In genomic region chr2:136765256-136765735, GRCh38 we compare ENCODE assay signal across 9 cellular contexts. TPM values are rescaled to one million over a fixed set of nuclear protein-coding genes. Genes with fewer than 3 reads are reported as not detected.
DNase-seq lines count a peak whose midpoint lies in the region; ATAC-seq and TF ChIP-seq lines count a peak whose summit lies in the region.
"Had no signal": no experiment of that assay in that cellular context is flagged by ENCODE, and none has a peak within 500 bp of the region (broad histone marks: within the 10 kb centered on the region; RNA-seq: fewer than 3 reads in every experiment).

TSS of gene THSD7B (plus strand) at chr2:136765545. CDS start at chr2:136882179, 116,634 bp downstream.

- ATAC-seq in activated T-helper 17 cell treated with anti-CD3 and anti-CD28 coated beads, Interleukin-2, amount 50 U/mL, for 72 hours (replicated peaks): no peak
- no peak for ATAC-seq in GM18867 (IDR thresholded peaks at IDR 0.05; ENCODE audit: unreplicated experiment)
- ATAC-seq in GM21723 (IDR thresholded peaks at IDR 0.05; ENCODE audit: unreplicated experiment): no peak

- POLR2A ChIA-PET in BJ (lab: Charles Lee): no interaction called here

- H3K4me3 ChIP-seq in BJ (ENCODE audit: low read depth, low read length): peak within 1 kb of the TSS; percentile 11
- H3K4me3 ChIP-seq in esophagus (ENCODE audit: low read depth in 1 of 2, low read length in 2 of 2): peak within 1 kb of the TSS; percentile 43 to 60
- no peak within 1 kb of the TSS for H3K4me3 ChIP-seq in BE2C (ENCODE audit: low read depth, low read length)

- H3K27me3 Mint-ChIP-seq in neural crest cell (ENCODE audit: low read depth): peaks cover 99% of the 10 kb centered on the region
- H3K27me3 Mint-ChIP-seq in activated T-helper 17 cell treated with anti-CD3 and anti-CD28 coated beads, Interleukin-2, amount 50 U/mL, for 72 hours: peaks cover 45% of the 10 kb centered on the region

- no peaks in the 10 kb centered on the region for H3K9me3 ChIP-seq in esophagus (ENCODE audit: control insufficient read depth in 2 of 2, insufficient read depth in 1 of 2, low read depth in 1 of 2, low read length in 1 of 2)
- H3K9me3 ChIP-seq in BE2C: no peaks in the 10 kb centered on the region

- CTCF ChIA-PET in BJ (lab: Yijun Ruan, JAX): no interaction called here

- TF ChIP-seq CTCF in BJ (IDR thresholded peaks at IDR 0.05; ENCODE audit: insufficient read depth, low read depth, low read length) (no peak), neural crest cell (conservative IDR thresholded peaks at IDR 0.05) (no peak), BE2C (IDR thresholded peaks at IDR 0.05; ENCODE audit: low read depth, low read length) (no peak)

- H3K4me1 ChIP-seq in esophagus (ENCODE audit: control insufficient read depth in 2 of 2, insufficient read depth in 2 of 2, low read length in 1 of 2): peaks cover 0 to 8% of the 10 kb centered on the region in 2 donors
- H3K4me1 ChIP-seq in BE2C: no peaks in the 10 kb centered on the region

- no peak for DNase-seq in BJ (ENCODE audit: low read depth)
- peak; percentile 7 for DNase-seq in HT1080 (ENCODE audit: low read depth)
- peak; percentile 2 for DNase-seq in neural crest cell (ENCODE audit: low read depth, low spot score)
- no peak for DNase-seq in BE2C

- peaks cover 12% of the 10 kb centered on the region for H3K4me1 Mint-ChIP-seq in neural crest cell
- H3K4me1 Mint-ChIP-seq in activated T-helper 17 cell treated with anti-CD3 and anti-CD28 coated beads, Interleukin-2, amount 50 U/mL, for 72 hours: peaks cover 4% of the 10 kb centered on the region

- H3K27ac Mint-ChIP-seq in neural crest cell (ENCODE audit: unreplicated experiment): no peak within 1 kb of the TSS
- H3K27ac Mint-ChIP-seq in activated T-helper 17 cell treated with anti-CD3 and anti-CD28 coated beads, Interleukin-2, amount 50 U/mL, for 72 hours: no peak within 1 kb of the TSS

- peak within 1 kb of the TSS; percentile 81 for H3K4me3 Mint-ChIP-seq in neural crest cell
- H3K4me3 Mint-ChIP-seq in activated T-helper 17 cell treated with anti-CD3 and anti-CD28 coated beads, Interleukin-2, amount 50 U/mL, for 72 hours: no peak within 1 kb of the TSS

- WGBS in esophagus, 2 donors: 1 to 2% methylated on average over 29 to 43 of the region's 43 CpGs

- no peaks in the 10 kb centered on the region for H3K9me3 Mint-ChIP-seq in neural crest cell
- no peaks in the 10 kb centered on the region for H3K9me3 Mint-ChIP-seq in activated T-helper 17 cell treated with anti-CD3 and anti-CD28 coated beads, Interleukin-2, amount 50 U/mL, for 72 hours

- peaks cover 4% of the 10 kb centered on the region for H3K36me3 Mint-ChIP-seq in neural crest cell (ENCODE audit: low read depth)
- no peaks in the 10 kb centered on the region for H3K36me3 Mint-ChIP-seq in activated T-helper 17 cell treated with anti-CD3 and anti-CD28 coated beads, Interleukin-2, amount 50 U/mL, for 72 hours (ENCODE audit: low read depth)

- no peaks in the 10 kb centered on the region for H3K36me3 ChIP-seq in BJ (ENCODE audit: control insufficient read depth, insufficient read depth, low read length)
- no peaks in the 10 kb centered on the region for H3K36me3 ChIP-seq in esophagus (ENCODE audit: control insufficient read depth in 2 of 2, insufficient read depth in 2 of 2, low read length in 1 of 2)
- H3K36me3 ChIP-seq in BE2C: no peaks in the 10 kb centered on the region

- H3K27me3 ChIP-seq in BJ (ENCODE audit: control insufficient read depth, insufficient read depth, low read length) (0 out of 2 replicates have a peak, but pooled peaks cover 3% of the 10 kb centered on the region), esophagus (ENCODE audit: control insufficient read depth in 1 of 2, insufficient read depth in 2 of 2, low read length in 2 of 2) (peaks cover 0 to 6% of the 10 kb centered on the region in 2 donors), BE2C (peaks cover 16% of the 10 kb centered on the region)

- no peak within 1 kb of the TSS for H3K27ac ChIP-seq in esophagus (ENCODE audit: low read depth in 2 of 2, low read length in 1 of 2)

RNA-seq across cellular contexts. Expression of gene THSD7B, which starts in this region (rescaled TPM):
- polyA plus RNA-seq in BJ (2011; rRNA removed): 0.07 and 0.13 TPM in 2 replicates
- 0.10 and 0.19 TPM in 2 replicates for polyA minus RNA-seq in BJ (2011; rRNA and poly(A)+ RNA removed)
- total RNA-seq in HT1080 (2014; rRNA removed; shearing (Covaris generic)): 0.03 and 0.77 TPM in 2 replicates
- polyA plus RNA-seq in HT1080 (2015; cell fraction: cytosol; rRNA removed): 0.01 and 0.03 TPM in 2 replicates
- polyA plus RNA-seq in HT1080 (2015; cell fraction: nucleus; rRNA removed): 0.03 and 0.08 TPM in 2 replicates
- under 1 TPM; 0.22 to 0.32 TPM for polyA plus RNA-seq in esophagus
- total RNA-seq in neural crest cell: 0.16 and 0.19 TPM in 2 replicates
- polyA plus RNA-seq in BE2C (2012; ENCODE audit: insufficient read depth, insufficient read length, low read depth): 0.74 TPM
- under 1 TPM in 1 of 2 donors, not detected in 1; 0.05 TPM for total RNA-seq in activated T-helper 17 cell treated with anti-CD3 and anti-CD28 coated beads, Interleukin-2, amount 50 U/mL, for 72 hours
- total RNA-seq: HT-29 had no signal

Comparison
In these comparisons a context has a peak if more than half of its experiments do, and no peak if none do; other contexts are left out.
1. Peak in DNase-seq in HT1080; RNA of the gene not detected or under 1 TPM.
2. Peak in DNase-seq in neural crest cell; RNA of the gene not detected or under 1 TPM.